Comparison of ENCODE assay signal across 8 cellular contexts in the genomic region with DNA sequence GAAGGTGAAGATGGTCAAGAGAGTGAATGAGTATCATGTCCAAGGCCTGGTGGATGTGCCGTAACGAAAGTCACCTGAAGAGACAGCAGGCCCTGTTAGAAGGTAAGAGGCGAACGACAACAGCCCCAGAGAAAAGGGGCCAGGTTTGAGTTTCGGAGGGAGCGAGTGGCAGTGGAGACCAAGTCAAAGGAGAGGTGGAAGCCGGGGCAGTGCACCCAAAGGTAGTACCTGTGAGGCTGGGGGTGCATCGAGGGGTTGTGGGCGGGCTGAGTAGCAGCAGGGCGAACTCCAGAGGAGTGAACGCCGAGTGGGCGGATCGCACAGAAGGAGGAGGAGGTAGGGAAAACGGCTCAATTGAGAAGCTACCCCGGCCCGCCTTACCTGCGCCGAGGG. TPM values are rescaled to one million over a fixed set of nuclear protein-coding genes. Genes with fewer than 3 reads are reported as not detected.
DNase-seq lines count a peak whose midpoint lies in the region; ATAC-seq and TF ChIP-seq lines count a peak whose summit lies in the region.

No MANE protein-coding gene starts in this region.

- H2AFZ ChIP-seq in GM23248 = peak overlapping the region; percentile 94

- DNase-seq in NCI-H2107 treated with DMSO at 0.1 percent for 48 hours (lab: John Stamatoyannopoulos, UW; ENCODE audit: unreplicated experiment) (peak; percentile 48), NCI-H2107 (lab: John Stamatoyannopoulos, UW) (no peak), GM23248 (no peak), LNCaP clone FGC (ENCODE audit: low read depth) (no peak), adipocyte (ENCODE audit: low read depth) (no peak), immature natural killer cell (no peak), CD1c-positive myeloid dendritic cell (ENCODE audit: extremely low spot score) (no peak)
- DNase-seq in stimulated activated naive CD8-positive, alpha-beta T cell treated with anti-CD3 and anti-CD28 coated beads, Interleukin-15, Interleukin-2, amounts not matched to agents 100 U/mL and 50 U/mL, for 24 hours = no peak

- H4K20me1 ChIP-seq in GM23248 (ENCODE audit: insufficient read depth) = peaks cover 3% of the 10 kb centered on the region; the same call in 1 of the 2 replicates

- H3K27me3 ChIP-seq in GM23248 (replicated peaks; ENCODE audit: insufficient read depth) (no peaks in the 10 kb centered on the region), adipocyte (replicated peaks; ENCODE audit: control insufficient read depth, insufficient read depth, low read length) (no peaks in the 10 kb centered on the region)

- H3K4me3 ChIP-seq in GM23248 (peak overlapping the region; percentile 97), LNCaP clone FGC (ENCODE audit: low read depth, low read length) (peak overlapping the region; percentile 94), adipocyte (ENCODE audit: low read length) (peak overlapping the region; percentile 91)

- H3K4me1 Mint-ChIP-seq in immature natural killer cell = peaks cover 55 to 59% of the 10 kb centered on the region in 2 donors

- TF ChIP-seq CTCF in LNCaP clone FGC (IDR thresholded peaks at IDR 0.05; ENCODE audit: control insufficient read depth, extremely low read depth, insufficient read depth) = no peak

- H3K27ac ChIP-seq in GM23248 = peak overlapping the region; percentile 65

- H3K27me3 Mint-ChIP-seq in immature natural killer cell (ENCODE audit: low read depth in 3 of 3) = peaks cover 8 to 16% (median 15%) of the 10 kb centered on the region in 3 donors

- peak; percentile 42 for ATAC-seq in stimulated activated naive CD8-positive, alpha-beta T cell treated with anti-CD3 and anti-CD28 coated beads, Interleukin-15, Interleukin-2, amounts not matched to agents 100 U/mL and 50 U/mL, for 24 hours

- H3K4me3 Mint-ChIP-seq in immature natural killer cell = peak overlapping the region; percentile 90 to 98 (median 93)

- H3K9ac ChIP-seq in GM23248 (peak overlapping the region; percentile 90), adipocyte (ENCODE audit: low read length) (peak overlapping the region; percentile 92)

- H3K79me2 ChIP-seq in GM23248 (ENCODE audit: insufficient read depth) = peaks cover 97% of the 10 kb centered on the region

- peaks cover 26% of the 10 kb centered on the region for H3F3A ChIP-seq in GM23248 (ENCODE audit: insufficient read depth)

- H3K36me3 Mint-ChIP-seq in immature natural killer cell = peaks cover 0 to 4% (median 0%) of the 10 kb centered on the region in 3 donors

- H3K27ac Mint-ChIP-seq in immature natural killer cell = peak overlapping the region; percentile 95 to 99 (median 99)

- peak overlapping the region; percentile 96 for H3K4me2 ChIP-seq in GM23248 (ENCODE audit: unreplicated experiment)

- in situ Hi-C loops in GM23248 (cut with MboI) = no loop called here

- no peaks in the 10 kb centered on the region for H3K9me3 Mint-ChIP-seq in immature natural killer cell

- 0 to 1% methylated on average over 10 to 19 of the region's 19 CpGs for WGBS in GM23248 (ENCODE audit: low coverage in 1 of 2, low lambda C conversion rate in 2 of 2, missing lambda C conversion rate in 2 of 2), 2 experiments

- no peaks in the 10 kb centered on the region for H3K9me2 ChIP-seq in GM23248 (ENCODE audit: insufficient read depth)

- 0 out of 2 replicates have a peak, but pooled peaks cover 4% of the 10 kb centered on the region for H3K36me3 ChIP-seq in GM23248 (ENCODE audit: low read depth)
- peaks cover 7% of the 10 kb centered on the region for H3K36me3 ChIP-seq in adipocyte (ENCODE audit: control insufficient read depth, insufficient read depth, low read length, severe bottlenecking)

- H3K9me3 ChIP-seq in GM23248 (ENCODE audit: low read depth) (no peaks in the 10 kb centered on the region), adipocyte (ENCODE audit: control insufficient read depth, low read length) (no peaks in the 10 kb centered on the region)

- H3K4me1 ChIP-seq in GM23248 (ENCODE audit: insufficient read depth) (peaks cover 17% of the 10 kb centered on the region), adipocyte (ENCODE audit: control insufficient read depth, insufficient read depth, low read length) (peaks cover 30% of the 10 kb centered on the region)

RNA-seq across cellular contexts. Expression of gene USP37, which starts 0.4 kb away (rescaled TPM):
- 6.6 and 6.7 TPM in 2 replicates for total RNA-seq in GM23248 (2014; rRNA removed; shearing (Covaris generic))
- polyA plus RNA-seq in GM23248 (2016; fragmentation: Nextera tagmentation; extraction: Ambion mirVana) = 5.0 and 5.1 TPM in 2 replicates
- polyA plus RNA-seq in immature natural killer cell = 1 to 10 TPM; 4.3 to 7.7 (median 6.1) TPM

RNA-seq across cellular contexts. Expression of gene CNOT9, which starts 0.8 kb away (rescaled TPM):
- 65.8 and 84.2 TPM in 2 replicates for total RNA-seq in GM23248 (2014; rRNA removed; shearing (Covaris generic))
- polyA plus RNA-seq in GM23248 (2016; fragmentation: Nextera tagmentation; extraction: Ambion mirVana) (32.3 and 34.8 TPM in 2 replicates), immature natural killer cell (10 to 100 TPM; 17.7 to 22.3 (median 19.9) TPM)

RNA-seq across cellular contexts. Expression of gene PLCD4, which starts 39.9 kb away (rescaled TPM):
- 0.51 and 1.3 TPM in 2 replicates for total RNA-seq in GM23248 (2014; rRNA removed; shearing (Covaris generic))
- polyA plus RNA-seq in GM23248 (2016; fragmentation: Nextera tagmentation; extraction: Ambion mirVana) (1.6 TPM in 2 replicates), immature natural killer cell (under 1 TPM in 1 of 3 donors, not detected in 2; 0.71 TPM)
